In the genomic region with DNA sequence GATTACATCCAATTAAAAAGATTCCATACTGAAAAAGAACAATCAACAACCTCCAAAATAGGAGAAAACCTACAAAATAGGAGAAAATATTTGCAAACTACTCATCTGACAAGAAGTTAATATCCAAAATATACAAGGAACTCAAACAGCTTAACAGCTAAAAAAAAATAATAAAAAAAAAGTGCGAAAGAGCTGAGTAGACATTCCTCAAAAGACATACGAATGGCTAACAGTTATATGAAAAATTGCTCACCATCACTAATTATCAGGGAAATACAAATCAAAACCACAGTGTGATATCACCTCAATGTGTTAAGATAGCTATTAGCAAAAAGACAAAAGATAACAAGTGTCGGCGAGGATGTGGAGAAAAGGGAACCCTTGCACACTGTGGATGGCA, we compare ENCODE assay signal across 10 cellular contexts.
"Had no signal": no experiment of that assay in that cellular context is flagged by ENCODE, and none has a peak within 500 bp of the region (broad histone marks: within the 10 kb centered on the region; RNA-seq: fewer than 3 reads in every experiment).

No MANE protein-coding gene starts in this region.

- H3K36me3 ChIP-seq: HAP-1 had no signal

- H3K4me2 ChIP-seq: KMS-11 had no signal

- H3K4me3 ChIP-seq: GM23248, HAP-1 had no signal

- H3K27ac ChIP-seq: GM23248, HL-60, KMS-11 had no signal

- H3K9ac ChIP-seq: GM23248, KMS-11 had no signal

- H2AFZ ChIP-seq: GM23248 had no signal

- DNase-seq: GM23248, GOT3, H7, HFFc6, Karpas-422, KBM-7 had no signal

- ATAC-seq: HCT116 had no signal
